In genomic region chr6:33633084-33633461, GRCh38 we compare ENCODE assay signal across 8 cellular contexts. TPM values are rescaled to one million over a fixed set of nuclear protein-coding genes. Genes with fewer than 3 reads are reported as not detected.
DNase-seq lines count a peak whose midpoint lies in the region; ATAC-seq lines count a peak whose summit lies in the region.

No MANE protein-coding gene starts in this region.

- no peak for ATAC-seq in HG03460 (IDR thresholded peaks at IDR 0.05; ENCODE audit: unreplicated experiment)

- H3K4me3 Mint-ChIP-seq in T-helper 2 cell treated with Interferon-gamma antibody and Interleukin-4, amounts not matched to agents 5 μg/mL and 100 μg/mL, for 36 hours = peak overlapping the region; percentile 70
- peak overlapping the region; percentile 63 for H3K4me3 Mint-ChIP-seq in activated CD4-positive, alpha-beta memory T cell treated with anti-CD3 and anti-CD28 coated beads, Interleukin-2, amount 10 ng/mL, durations not matched to agents 7 days and 5 days

- no peaks in the 10 kb centered on the region for H3K9me3 ChIP-seq in iPS-15b (ENCODE audit: control insufficient read depth, insufficient read depth, low read length)
- H3K9me3 ChIP-seq in subcutaneous abdominal adipose tissue (ENCODE audit: control insufficient read depth in 5 of 5, low read length in 5 of 5) = no peaks in the 10 kb centered on the region

- no peaks in the 10 kb centered on the region for H3K27me3 Mint-ChIP-seq in T-helper 2 cell treated with Interferon-gamma antibody and Interleukin-4, amounts not matched to agents 5 μg/mL and 100 μg/mL, for 36 hours (ENCODE audit: low read depth)
- H3K27me3 Mint-ChIP-seq in activated CD4-positive, alpha-beta memory T cell treated with anti-CD3 and anti-CD28 coated beads, Interleukin-2, amount 10 ng/mL, durations not matched to agents 7 days and 5 days = no peaks in the 10 kb centered on the region

- H3K4me1 Mint-ChIP-seq in T-helper 2 cell treated with Interferon-gamma antibody and Interleukin-4, amounts not matched to agents 5 μg/mL and 100 μg/mL, for 36 hours (ENCODE audit: low read depth) = peaks cover 41% of the 10 kb centered on the region
- H3K4me1 Mint-ChIP-seq in activated CD4-positive, alpha-beta memory T cell treated with anti-CD3 and anti-CD28 coated beads, Interleukin-2, amount 10 ng/mL, durations not matched to agents 7 days and 5 days = peaks cover 75% of the 10 kb centered on the region

- no peak overlapping the region for H3K27ac ChIP-seq in subcutaneous abdominal adipose tissue (ENCODE audit: low read depth, low read length)

- peak; percentile 5 for DNase-seq in T-helper 2 cell treated with Interferon-gamma antibody and Interleukin-4, amounts not matched to agents 5 μg/mL and 100 μg/mL, for 36 hours (ENCODE audit: low spot score)
- DNase-seq in T-helper 2 cell (no peak), NCI-H446 (lab: John Stamatoyannopoulos, UW) (no peak), glomerular visceral epithelial cell (ENCODE audit: extremely low spot score) (no peak)
- DNase-seq in activated CD4-positive, alpha-beta memory T cell treated with anti-CD3 and anti-CD28 coated beads, Interleukin-2, amount 10 ng/mL, durations not matched to agents 7 days and 5 days = no peak

- CTCF ChIA-PET in activated CD4-positive, alpha-beta memory T cell treated with anti-CD3 and anti-CD28 coated beads, Interleukin-2, amount 10 ng/mL, durations not matched to agents 7 days and 5 days (lab: Charles Lee) = interaction anchor here (1.7 to 3.1 kb wide), 2 partner anchors 43 to 45 kb away, joined by 6 to 11 read pairs; no protein-coding TSS in a partner anchor

- POLR2A ChIA-PET in activated CD4-positive, alpha-beta memory T cell treated with anti-CD3 and anti-CD28 coated beads, Interleukin-2, amount 10 ng/mL, durations not matched to agents 7 days and 5 days (lab: Charles Lee) = interaction anchor here (1.0 to 4.0 kb wide), 3 partner anchors 10 to 43 kb away, joined by 3 to 26 read pairs (median 5); partner anchors contain the start of gene ITPR3

- H3K4me3 ChIP-seq in iPS-15b (ENCODE audit: low read depth, low read length) (peak overlapping the region; percentile 38), subcutaneous abdominal adipose tissue (ENCODE audit: low read depth in 1 of 5, low read length in 5 of 5) (peak overlapping the region in 3 of 5 donors; percentile 14 to 60 (median 51))

- H3K36me3 ChIP-seq in iPS-15b (ENCODE audit: control insufficient read depth, insufficient read depth, low read length) = no peaks in the 10 kb centered on the region
- no peaks in the 10 kb centered on the region for H3K36me3 ChIP-seq in subcutaneous abdominal adipose tissue (ENCODE audit: control insufficient read depth in 5 of 5, insufficient read depth in 5 of 5, low read length in 5 of 5)

- no peak overlapping the region for H3K9ac ChIP-seq in iPS-15b (ENCODE audit: low read depth, low read length)
- H3K9ac ChIP-seq in subcutaneous abdominal adipose tissue (ENCODE audit: low read length in 5 of 5) = peak overlapping the region in 1 of 5 donors; percentile 4

- H3K36me3 Mint-ChIP-seq in T-helper 2 cell treated with Interferon-gamma antibody and Interleukin-4, amounts not matched to agents 5 μg/mL and 100 μg/mL, for 36 hours (ENCODE audit: low read depth) = peaks cover 19% of the 10 kb centered on the region
- H3K36me3 Mint-ChIP-seq in activated CD4-positive, alpha-beta memory T cell treated with anti-CD3 and anti-CD28 coated beads, Interleukin-2, amount 10 ng/mL, durations not matched to agents 7 days and 5 days (ENCODE audit: low read depth) = peaks cover 40% of the 10 kb centered on the region

- peaks cover 19% of the 10 kb centered on the region for H3K4me1 ChIP-seq in iPS-15b (ENCODE audit: control insufficient read depth, insufficient read depth, low read length)
- H3K4me1 ChIP-seq in subcutaneous abdominal adipose tissue (ENCODE audit: control insufficient read depth in 5 of 5, insufficient read depth in 5 of 5, low read length in 5 of 5) = peaks cover 4 to 27% (median 19%) of the 10 kb centered on the region in 5 donors

- H3K27me3 ChIP-seq in iPS-15b (ENCODE audit: control insufficient read depth, insufficient read depth, low read length) (no peaks in the 10 kb centered on the region), subcutaneous abdominal adipose tissue (ENCODE audit: control insufficient read depth in 5 of 5, insufficient read depth in 4 of 5, low read length in 5 of 5) (peaks cover 0 to 8% (median 6%) of the 10 kb centered on the region in 5 donors)

- H3K9me3 Mint-ChIP-seq in T-helper 2 cell treated with Interferon-gamma antibody and Interleukin-4, amounts not matched to agents 5 μg/mL and 100 μg/mL, for 36 hours = no peaks in the 10 kb centered on the region
- no peaks in the 10 kb centered on the region for H3K9me3 Mint-ChIP-seq in activated CD4-positive, alpha-beta memory T cell treated with anti-CD3 and anti-CD28 coated beads, Interleukin-2, amount 10 ng/mL, durations not matched to agents 7 days and 5 days

- H3K27ac Mint-ChIP-seq in T-helper 2 cell treated with Interferon-gamma antibody and Interleukin-4, amounts not matched to agents 5 μg/mL and 100 μg/mL, for 36 hours = peak overlapping the region; percentile 39
- H3K27ac Mint-ChIP-seq in activated CD4-positive, alpha-beta memory T cell treated with anti-CD3 and anti-CD28 coated beads, Interleukin-2, amount 10 ng/mL, durations not matched to agents 7 days and 5 days = peak overlapping the region; percentile 44

RNA-seq across cellular contexts. Expression of gene ITPR3, which starts 12.0 kb away (rescaled TPM):
- total RNA-seq in activated CD4-positive, alpha-beta memory T cell treated with anti-CD3 and anti-CD28 coated beads, Interleukin-2, amount 10 ng/mL, durations not matched to agents 7 days and 5 days = 10 to 100 TPM; 54.2 to 55.1 TPM

RNA-seq across cellular contexts. Expression of gene BAK1, which starts 53.0 kb away (rescaled TPM):
- total RNA-seq in activated CD4-positive, alpha-beta memory T cell treated with anti-CD3 and anti-CD28 coated beads, Interleukin-2, amount 10 ng/mL, durations not matched to agents 7 days and 5 days = 100 to 1,000 TPM in 1 of 2 experiments, 10 to 100 TPM in 1; 97.9 to 100 TPM
